8 cellular contexts compared by ENCODE assay signal in the genomic region with DNA sequence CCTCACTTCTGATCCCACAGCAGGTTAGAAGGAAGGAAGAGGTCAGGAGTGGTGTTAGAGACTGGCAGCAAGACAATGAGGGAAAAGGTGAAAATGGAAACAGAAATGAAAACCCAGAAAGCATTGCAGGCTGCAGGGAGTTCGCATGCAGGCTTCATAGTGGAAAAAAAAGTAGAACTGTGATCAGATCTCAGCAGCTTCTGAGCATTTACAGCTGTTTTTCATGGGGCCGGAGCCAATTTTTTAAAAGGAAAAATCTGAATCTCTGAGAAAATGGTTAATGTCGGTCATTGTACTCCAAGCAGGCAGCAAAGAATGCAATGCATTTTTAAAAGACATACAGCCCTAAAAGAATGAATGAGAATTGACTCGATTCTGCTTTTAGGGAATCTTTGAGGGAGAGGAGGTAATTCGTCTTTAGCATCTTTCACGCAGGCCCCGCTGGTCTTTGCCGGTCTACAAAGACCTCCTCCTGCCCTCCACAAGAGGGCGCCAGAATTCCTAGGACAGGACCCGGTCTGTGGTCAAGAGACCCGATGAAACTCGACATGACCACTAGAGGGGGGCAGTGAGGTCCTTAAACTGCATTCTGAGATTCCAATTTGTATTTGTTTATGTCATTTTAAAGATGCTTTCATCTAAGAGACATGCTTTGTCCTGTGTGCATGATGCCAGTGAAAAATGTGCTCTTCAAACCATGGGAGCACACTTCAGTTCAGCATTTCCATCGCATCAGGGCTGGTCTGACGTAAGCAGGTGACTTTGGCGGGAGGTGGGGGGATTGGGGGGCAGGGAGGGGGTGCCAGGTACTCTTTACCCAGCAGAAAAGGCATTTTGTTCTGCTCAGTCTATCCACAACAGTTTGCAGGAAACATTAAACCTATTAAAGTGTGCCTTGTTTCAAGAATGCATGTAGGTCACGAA. TPM values are rescaled to one million over a fixed set of nuclear protein-coding genes. Genes with fewer than 3 reads are reported as not detected.
DNase-seq lines count a peak whose midpoint lies in the region; ATAC-seq and TF ChIP-seq lines count a peak whose summit lies in the region.

No MANE protein-coding gene starts in this region.

- H3K9me3 Mint-ChIP-seq in natural killer cell: no peaks in the 10 kb centered on the region
- H3K9me3 Mint-ChIP-seq in stimulated activated memory B cell treated with anti-CD40 and anti-IgM and Interleukin-4, amounts not matched to agents 10 μg/mL and 1 μg/mL and 100 μg/mL, for 72 hours: peaks cover 7% of the 10 kb centered on the region

- no peak overlapping the region for H4K8ac ChIP-seq in IMR-90 (ENCODE audit: low read depth in 2 of 2, low read length in 2 of 2)

- POLR2A ChIA-PET in IMR-90 (lab: Charles Lee; ENCODE audit: unreplicated experiment): no interaction called here

- no peak overlapping the region for H3K18ac ChIP-seq in IMR-90 (ENCODE audit: low read depth, low read length)

- H3K9me1 ChIP-seq in IMR-90 (ENCODE audit: insufficient read depth, low read length): no peaks in the 10 kb centered on the region

- peaks cover 1% of the 10 kb centered on the region; the same call in 1 of the 2 replicates for H3K27me3 ChIP-seq in IMR-90 (ENCODE audit: control insufficient read depth, insufficient read depth, low read length)
- H3K27me3 ChIP-seq in OCI-LY3 (ENCODE audit: low read depth, low read length): peaks cover 8% of the 10 kb centered on the region; the same call in 1 of the 2 replicates

- in situ Hi-C loops in IMR-90 (cut with MboI; ENCODE audit: low sequenced_read_pairs): loop anchor here (10.0 kb wide), 1 partner anchor 420 kb away; no protein-coding TSS in a partner anchor

- no peak overlapping the region for H3K4ac ChIP-seq in IMR-90 (ENCODE audit: low read depth, low read length)

- H3K56ac ChIP-seq in IMR-90 (ENCODE audit: extremely low read depth, insufficient read depth, low read length): no peak overlapping the region

- no peak overlapping the region for H3K14ac ChIP-seq in IMR-90 (replicated peaks; ENCODE audit: low read depth, low read length)

- no TSS peak for BruUV-seq in IMR-90 (replicated peaks; lab: Mats Ljungman, UMichigan)

- intact Hi-C loops in IMR-90 (cut with micrococcal nuclease): loop anchor here (1.0 to 2.0 kb wide), 5 partner anchors 194 to 443 kb away; no protein-coding TSS in a partner anchor
- intact Hi-C loops in natural killer cell (cut with micrococcal nuclease): loop anchor here (1.0 kb wide), 2 partner anchors 415 to 443 kb away; no protein-coding TSS in a partner anchor

- dilution Hi-C loops in IMR-90 (cut with HindIII; ENCODE audit: low sequenced_read_pairs, unreplicated experiment): no loop called here

- WGBS in IMR-90 (ENCODE audit: extremely low coverage in 2 of 2, insufficient read length in 1 of 2), 2 experiments: 0% methylated on average over 1 of the region's 16 CpGs; no CpG with 5 or more reads in 1 of the 2 experiments

- CTCF ChIA-PET in IMR-90 (lab: Yijun Ruan, JAX): interaction anchor here (0.7 kb wide), 1 partner anchor 11 kb away, joined by 4 read pairs; no protein-coding TSS in a partner anchor

- H3K4me1 ChIP-seq in IMR-90 (ENCODE audit: control insufficient read depth, insufficient read depth, low read length): no peaks in the 10 kb centered on the region
- H3K4me1 ChIP-seq in OCI-LY3 (ENCODE audit: low read length): no peaks in the 10 kb centered on the region

- H3K27ac ChIP-seq in IMR-90 (ENCODE audit: insufficient read depth, low read length) (no peak overlapping the region), OCI-LY3 (ENCODE audit: low read length) (no peak overlapping the region)

- H3K79me1 ChIP-seq in IMR-90 (ENCODE audit: low read depth in 1 of 2, low read length in 2 of 2): no peaks in the 10 kb centered on the region

- no peak overlapping the region for H2BK5ac ChIP-seq in IMR-90 (ENCODE audit: low read depth, low read length, poor library complexity, severe bottlenecking)

- H3K23ac ChIP-seq in IMR-90 (ENCODE audit: low read depth, low read length): no peak overlapping the region

- peak; percentile 100 for TF ChIP-seq CTCF in IMR-90 (conservative IDR thresholded peaks at IDR 0.05; ENCODE audit: low read depth, low read length)
- TF ChIP-seq CTCF in OCI-LY3 (IDR thresholded peaks at IDR 0.05; ENCODE audit: low read depth, low read length): peak; percentile 100
- peak; percentile 100 for TF ChIP-seq CTCF in natural killer cell (IDR thresholded peaks at IDR 0.05)

- no peak overlapping the region for H2BK120ac ChIP-seq in IMR-90 (ENCODE audit: low read depth, low read length)

- no peaks in the 10 kb centered on the region for H3K4me1 Mint-ChIP-seq in natural killer cell
- H3K4me1 Mint-ChIP-seq in stimulated activated memory B cell treated with anti-CD40 and anti-IgM and Interleukin-4, amounts not matched to agents 10 μg/mL and 1 μg/mL and 100 μg/mL, for 72 hours: peaks cover 28% of the 10 kb centered on the region

- no peak overlapping the region for H3K27ac Mint-ChIP-seq in natural killer cell
- peak overlapping the region; percentile 29 for H3K27ac Mint-ChIP-seq in stimulated activated memory B cell treated with anti-CD40 and anti-IgM and Interleukin-4, amounts not matched to agents 10 μg/mL and 1 μg/mL and 100 μg/mL, for 72 hours

- peak; percentile 60 for DNase-seq in DMS114 treated with DMSO at 0.1 percent for 48 hours (lab: John Stamatoyannopoulos, UW; ENCODE audit: unreplicated experiment)
- peak; percentile 84 for DNase-seq in IMR-90
- peak; percentile 70 for DNase-seq in activated T-cell treated with anti-CD3 and anti-CD28 coated beads for 1 hour (ENCODE audit: low read depth)
- DNase-seq in natural killer cell: peak; percentile 71

- H3K36me3 Mint-ChIP-seq in natural killer cell: no peaks in the 10 kb centered on the region
- H3K36me3 Mint-ChIP-seq in stimulated activated memory B cell treated with anti-CD40 and anti-IgM and Interleukin-4, amounts not matched to agents 10 μg/mL and 1 μg/mL and 100 μg/mL, for 72 hours: no peaks in the 10 kb centered on the region

- no peaks in the 10 kb centered on the region for H4K20me1 ChIP-seq in IMR-90 (ENCODE audit: insufficient read depth, low read length)
- no peaks in the 10 kb centered on the region for H4K20me1 ChIP-seq in OCI-LY3 (ENCODE audit: insufficient read depth, low read length)

- peak; percentile 84 for TF ChIP-seq RAD21 in IMR-90 (IDR thresholded peaks at IDR 0.05; ENCODE audit: low read length)

- H3K4me3 ChIP-seq in IMR-90 (ENCODE audit: insufficient read depth, low read depth, low read length): no peak overlapping the region
- peak overlapping the region; percentile 32; the same call in 1 of the 2 replicates for H3K4me3 ChIP-seq in OCI-LY3 (ENCODE audit: low read length)

- H3K9ac ChIP-seq in IMR-90 (ENCODE audit: low read depth, low read length) (no peak overlapping the region), OCI-LY3 (ENCODE audit: low read length) (no peak overlapping the region)

- H3K79me2 ChIP-seq in OCI-LY3 (ENCODE audit: low read length): no peaks in the 10 kb centered on the region

- H2AFZ ChIP-seq in IMR-90 (replicated peaks; ENCODE audit: low read length, poor library complexity) (no peak overlapping the region), OCI-LY3 (ENCODE audit: low read depth, low read length) (no peak overlapping the region)

- no peaks in the 10 kb centered on the region for H3K36me3 ChIP-seq in IMR-90 (ENCODE audit: control insufficient read depth, insufficient read depth, low read length)
- H3K36me3 ChIP-seq in OCI-LY3 (replicated peaks; ENCODE audit: low read depth, low read length): no peaks in the 10 kb centered on the region

- no peak overlapping the region for H3K4me3 Mint-ChIP-seq in natural killer cell
- H3K4me3 Mint-ChIP-seq in stimulated activated memory B cell treated with anti-CD40 and anti-IgM and Interleukin-4, amounts not matched to agents 10 μg/mL and 1 μg/mL and 100 μg/mL, for 72 hours: peak overlapping the region; percentile 10

- H3K4me2 ChIP-seq in IMR-90 (ENCODE audit: low read depth, low read length) (no peak overlapping the region), OCI-LY3 (ENCODE audit: low read length) (peak overlapping the region; percentile 34)

- H2AK9ac ChIP-seq in IMR-90 (replicated peaks; ENCODE audit: low read depth, low read length, poor library complexity): no peak overlapping the region

- no peaks in the 10 kb centered on the region for H3K9me3 ChIP-seq in IMR-90 (ENCODE audit: control insufficient read depth, insufficient read depth, low read length)
- no peaks in the 10 kb centered on the region for H3K9me3 ChIP-seq in OCI-LY3 (ENCODE audit: insufficient read depth, low read length)

- H2BK15ac ChIP-seq in IMR-90 (ENCODE audit: low read depth, low read length): no peak overlapping the region

- H2BK20ac ChIP-seq in IMR-90 (ENCODE audit: low read depth, low read length): no peak overlapping the region

- no peak overlapping the region for H4K5ac ChIP-seq in IMR-90 (ENCODE audit: low read depth, low read length)

- peaks cover 0 to 10% of the 10 kb centered on the region in 2 donors for H3K27me3 Mint-ChIP-seq in natural killer cell (ENCODE audit: low read depth in 2 of 2)
- H3K27me3 Mint-ChIP-seq in stimulated activated memory B cell treated with anti-CD40 and anti-IgM and Interleukin-4, amounts not matched to agents 10 μg/mL and 1 μg/mL and 100 μg/mL, for 72 hours: no peaks in the 10 kb centered on the region

- H2AK5ac ChIP-seq in IMR-90 (ENCODE audit: low read depth, low read length): no peak overlapping the region

- peak; percentile 92 for ATAC-seq in GM21526 (IDR thresholded peaks at IDR 0.05; ENCODE audit: low FRiP score, unreplicated experiment)
- ATAC-seq in IMR-90 (ENCODE audit: low read depth): peak; percentile 100
- ATAC-seq in esophagus mucosa: peak; percentile 99
- ATAC-seq in natural killer cell: peak; percentile 100
- ATAC-seq in stimulated activated memory B cell treated with anti-CD40 and anti-IgM and Interleukin-4, amounts not matched to agents 10 μg/mL and 1 μg/mL and 100 μg/mL, for 72 hours: peak; percentile 99

- TF ChIP-seq POLR2A in IMR-90 (IDR thresholded peaks at IDR 0.05; ENCODE audit: low read depth, low read length): no peak

- no peak overlapping the region for H4K91ac ChIP-seq in IMR-90 (ENCODE audit: insufficient read depth, low read depth, low read length)

TF ChIP-seq in IMR-90, 13 proteins besides CTCF, POLR2A, EP300 and RAD21:
- TF ChIP-seq SMC3 (IDR thresholded peaks at IDR 0.05; ENCODE audit: low read depth, low read length): peak; percentile 88
- TF ChIP-seq MXI1 (IDR thresholded peaks at IDR 0.05; ENCODE audit: borderline replicate concordance, low read depth, low read length): no peak
TF ChIP-seq in IMR-90: peak in this region for 1.

RNA-seq across cellular contexts. Expression of a gene that starts 43.7 kb away (rescaled TPM):
- total RNA-seq in IMR-90 (2012; rRNA removed) (not detected in 2 replicates), esophagus mucosa (not detected), natural killer cell (not detected)
- not detected in 2 replicates for polyA plus RNA-seq in IMR-90 (2012; rRNA removed)
- polyA plus RNA-seq in IMR-90 (2012; cell fraction: cytosol; rRNA removed): not detected in 2 replicates
- polyA plus RNA-seq in IMR-90 (2012; cell fraction: nucleus; rRNA removed; ENCODE audit: low replicate concordance): not detected in 2 replicates
